20 cellular contexts compared by ENCODE assay signal in the genomic region with DNA sequence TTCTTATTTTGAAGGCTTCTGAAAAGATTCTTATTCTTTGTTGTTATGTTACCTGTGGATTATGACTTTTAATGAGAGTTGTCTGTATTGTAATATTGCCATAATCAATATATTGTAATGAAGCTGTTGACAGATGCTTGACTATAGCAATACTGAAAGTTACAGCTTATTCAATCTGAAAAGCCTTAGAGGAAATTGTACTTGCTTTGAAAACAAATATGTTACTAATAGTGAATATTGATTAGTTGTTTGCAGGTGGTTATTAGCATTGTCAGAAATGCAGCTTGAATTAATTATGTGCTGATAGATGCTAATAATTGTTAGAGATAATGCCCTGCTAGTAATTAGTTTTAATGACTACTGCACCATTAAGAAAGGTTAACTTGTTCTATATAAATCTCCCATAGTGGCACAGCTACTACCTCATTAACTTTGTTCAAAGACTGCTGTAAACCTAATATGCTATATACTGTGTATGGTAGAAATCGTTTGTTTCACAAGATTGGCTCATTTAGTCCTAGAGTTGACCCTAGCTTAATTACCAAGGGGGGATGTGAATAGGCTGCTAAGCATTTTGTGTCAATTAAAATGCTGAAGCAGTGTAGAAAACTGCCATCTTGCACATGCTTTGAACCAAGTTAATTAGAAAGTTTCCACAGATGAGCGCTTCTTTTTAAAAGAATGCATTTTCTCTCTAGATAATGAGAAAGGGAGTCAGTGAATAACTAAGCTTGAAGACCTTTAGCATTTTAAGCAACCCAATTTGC. TPM values are rescaled to one million over a fixed set of nuclear protein-coding genes. Genes with fewer than 3 reads are reported as not detected.
DNase-seq lines count a peak whose midpoint lies in the region; ATAC-seq and TF ChIP-seq lines count a peak whose summit lies in the region.
"Had no signal": no experiment of that assay in that cellular context is flagged by ENCODE, and none has a peak within 500 bp of the region (broad histone marks: within the 10 kb centered on the region; RNA-seq: fewer than 3 reads in every experiment).

No MANE protein-coding gene starts in this region.

- H3K27me3 ChIP-seq in GM06990 (replicated peaks; ENCODE audit: control insufficient read depth, insufficient read depth, low read length): no peaks in the 10 kb centered on the region
- no peaks in the 10 kb centered on the region for H3K27me3 ChIP-seq in Loucy (ENCODE audit: insufficient read depth, low read length, poor library complexity, severe bottlenecking)
- no peaks in the 10 kb centered on the region for H3K27me3 ChIP-seq in layer of hippocampus (ENCODE audit: control insufficient read depth, insufficient read depth, low read length)
- H3K27me3 ChIP-seq in right atrium auricular region: no peaks in the 10 kb centered on the region
- H3K27me3 ChIP-seq: MG63 had no signal

- no peaks in the 10 kb centered on the region for H3K9me2 ChIP-seq in Loucy (replicated peaks; ENCODE audit: low read depth, low read length)

- H3K9ac ChIP-seq in Loucy (ENCODE audit: low read depth, low read length, poor library complexity, severe bottlenecking): no peak overlapping the region
- H3K9ac ChIP-seq: KMS-11 had no signal

- peak overlapping the region; percentile 17 for H3K4me2 ChIP-seq in Loucy (ENCODE audit: low read depth, low read length, poor library complexity, severe bottlenecking)
- H3K4me2 ChIP-seq: KMS-11 had no signal

- H3K4me3 ChIP-seq in GM06990 (replicated peaks; ENCODE audit: low read depth, low read length) (no peak overlapping the region), Loucy (ENCODE audit: low read length, poor library complexity, severe bottlenecking) (no peak overlapping the region), right atrium auricular region (no peak overlapping the region)
- H3K4me3 ChIP-seq: MG63 had no signal

- ATAC-seq in GM18909 (IDR thresholded peaks at IDR 0.05; ENCODE audit: poor library complexity, unreplicated experiment) (peak; percentile 46), GM19467 (IDR thresholded peaks at IDR 0.05; ENCODE audit: unreplicated experiment) (no peak)
- ATAC-seq: HepG2, PC-3 had no signal

- no peaks in the 10 kb centered on the region for H3F3A ChIP-seq in Loucy (ENCODE audit: low read depth)

- H3K4me1 ChIP-seq in Loucy (ENCODE audit: insufficient read depth, low read length, poor library complexity, severe bottlenecking) (peaks cover 5% of the 10 kb centered on the region), right atrium auricular region (no peaks in the 10 kb centered on the region)

- H3K9me3 ChIP-seq in Loucy (ENCODE audit: insufficient read depth, low read depth, low read length): no peaks in the 10 kb centered on the region; the same call in 1 of the 2 replicates
- no peaks in the 10 kb centered on the region for H3K9me3 ChIP-seq in right atrium auricular region
- H3K9me3 ChIP-seq: MG63 had no signal

- peak; percentile 37 for DNase-seq in GM06990 (ENCODE audit: extremely low read depth, insufficient read length)
- DNase-seq in right atrium auricular region (ENCODE audit: low spot score): no peak
- DNase-seq in SKM-1 treated with dmso at 0.1 percent for 144 hours (lab: John Stamatoyannopoulos, UW; ENCODE audit: unreplicated experiment): no peak
- DNase-seq in NCI-H1694 (lab: John Stamatoyannopoulos, UW): no peak
- DNase-seq: DMS 273 treated with DMSO at 0.1 percent for 48 hours, GDM1, GOT3, MG63, NCI-H1092, NCI-H187 treated with DMSO at 0.1 percent for 48 hours, NCI-H345, NCI-H526 treated with DMSO at 0.1 percent for 48 hours, PC-3 had no signal

- TF ChIP-seq CTCF in GM06990 (IDR thresholded peaks at IDR 0.05; ENCODE audit: insufficient read depth, low read length, poor library complexity, severe bottlenecking) (no peak), Loucy (conservative IDR thresholded peaks at IDR 0.05; ENCODE audit: low read length) (no peak), right atrium auricular region (IDR thresholded peaks at IDR 0.05) (no peak)

- H3K36me3 ChIP-seq in GM06990 (ENCODE audit: control insufficient read depth, insufficient read depth, low read length) (no peaks in the 10 kb centered on the region), Loucy (ENCODE audit: insufficient read depth, low read length) (peaks cover 9% of the 10 kb centered on the region; the same call in 1 of the 2 replicates), right atrium auricular region (no peaks in the 10 kb centered on the region)

- no peak overlapping the region for H2AFZ ChIP-seq in Loucy (ENCODE audit: low read length)

- no peaks in the 10 kb centered on the region for H4K20me1 ChIP-seq in Loucy (ENCODE audit: insufficient read depth, low read length, poor library complexity, severe bottlenecking)

- H3K79me2 ChIP-seq in Loucy (ENCODE audit: insufficient read depth, low read length): peaks cover 15% of the 10 kb centered on the region; the same call in 1 of the 2 replicates

- H3K27ac ChIP-seq in layer of hippocampus (ENCODE audit: low read depth, low read length): peak overlapping the region; percentile 2
- no peak overlapping the region for H3K27ac ChIP-seq in right atrium auricular region
- H3K27ac ChIP-seq: KMS-11, RWPE1 had no signal

RNA-seq across cellular contexts. Expression of a gene that starts 30.5 kb away (rescaled TPM):
- 10 to 100 TPM in 1 of 2 donors, 1 to 10 TPM in 1; 8.5 to 12.3 TPM for total RNA-seq in right atrium auricular region
